10 cellular contexts compared by ENCODE assay signal in the genomic region with DNA sequence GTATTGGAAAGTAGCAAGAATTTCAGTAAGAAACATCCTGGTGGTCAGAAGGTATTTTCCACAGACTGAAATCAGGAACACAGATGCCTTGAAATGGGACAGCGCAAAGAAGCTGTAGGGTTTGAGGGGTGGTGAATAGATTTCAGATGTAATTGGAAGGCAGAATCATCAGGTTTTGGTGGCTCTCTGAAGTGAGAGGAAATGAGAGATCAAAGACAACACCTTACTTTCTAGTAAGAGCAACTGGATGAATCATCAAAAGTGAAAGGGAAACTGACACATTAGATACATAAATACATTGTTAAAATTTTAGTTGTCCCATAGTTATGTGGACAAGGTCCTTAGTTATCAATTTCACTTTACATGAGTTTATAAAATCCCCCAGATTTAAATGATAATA.
DNase-seq lines count a peak whose midpoint lies in the region; ATAC-seq, FAIRE-seq and TF ChIP-seq lines count a peak whose summit lies in the region.
"Had no signal": no experiment of that assay in that cellular context is flagged by ENCODE, and none has a peak within 500 bp of the region (broad histone marks: within the 10 kb centered on the region; RNA-seq: fewer than 3 reads in every experiment).

No MANE protein-coding gene starts in this region.

- intact Hi-C loops in CD4-positive, alpha-beta memory T cell (cut with micrococcal nuclease), result no loop called here

- no peak for TF ChIP-seq CTCF in WTC11 (IDR thresholded peaks at IDR 0.05)

- CTCF ChIA-PET in CD4-positive, alpha-beta memory T cell (lab: Charles Lee; ENCODE audit: partially characterized antibody), result interaction anchor here (0.6 kb wide), 1 partner anchor 8 kb away, joined by 3 read pairs; no protein-coding TSS in a partner anchor
- CTCF ChIA-PET in CD8-positive, alpha-beta memory T cell (lab: Charles Lee), result no interaction called here
- CTCF ChIA-PET in WTC11 (lab: Charles Lee), result no interaction called here

- POLR2A ChIA-PET in CD4-positive, alpha-beta memory T cell (lab: Charles Lee; ENCODE audit: partially characterized antibody), result no interaction called here
- POLR2A ChIA-PET in CD8-positive, alpha-beta memory T cell (lab: Charles Lee), result no interaction called here
- POLR2A ChIA-PET in WTC11 (lab: Charles Lee), result no interaction called here

- peaks cover 0 to 4% (median 0%) of the 10 kb centered on the region in 8 donors for H3K9me3 Mint-ChIP-seq in CD4-positive, alpha-beta memory T cell
- no peaks in the 10 kb centered on the region for H3K9me3 Mint-ChIP-seq in CD8-positive, alpha-beta memory T cell
- H3K9me3 Mint-ChIP-seq in WTC11, result no peaks in the 10 kb centered on the region

- H3K27ac Mint-ChIP-seq in CD4-positive, alpha-beta memory T cell, result peak overlapping the region in 6 of 7 donors; percentile 2 to 58 (median 17)
- no peak overlapping the region for H3K27ac Mint-ChIP-seq in CD8-positive, alpha-beta memory T cell
- H3K27ac Mint-ChIP-seq in WTC11, result no peak overlapping the region

- H3K27me3 ChIP-seq in CD4-positive, alpha-beta memory T cell (ENCODE audit: insufficient read depth, low read length), result no peaks in the 10 kb centered on the region
- H3K27me3 ChIP-seq in CD8-positive, alpha-beta memory T cell (ENCODE audit: insufficient read depth, low read length, poor library complexity, severe bottlenecking), result no peaks in the 10 kb centered on the region

- peaks cover 9% of the 10 kb centered on the region for H3K4me1 ChIP-seq in CD4-positive, alpha-beta memory T cell (ENCODE audit: insufficient read depth, low read length)
- H3K4me1 ChIP-seq in CD8-positive, alpha-beta memory T cell (ENCODE audit: insufficient read depth, low read length), result no peaks in the 10 kb centered on the region

- peaks cover 11 to 18% (median 13%) of the 10 kb centered on the region in 4 donors for H3K4me1 Mint-ChIP-seq in CD4-positive, alpha-beta memory T cell
- peaks cover 0 to 11% (median 10%) of the 10 kb centered on the region in 3 donors for H3K4me1 Mint-ChIP-seq in CD8-positive, alpha-beta memory T cell
- H3K4me1 Mint-ChIP-seq in WTC11, result peaks cover 37% of the 10 kb centered on the region

- DNase-seq in CD4-positive, alpha-beta memory T cell, result peak in 2 of 5 donors; percentile 6 to 8
- DNase-seq in HuH-7.5 (ENCODE audit: low spot score) (no peak), RCC 7860 (ENCODE audit: low spot score) (no peak), WTC11 (ENCODE audit: low spot score) (no peak)
- no peak for DNase-seq in CD8-positive, alpha-beta memory T cell
- DNase-seq: activated CD8-positive, alpha-beta memory T cell treated with anti-CD3 and anti-CD28 coated beads, Interleukin-2, amount 50 U/mL, for 4 hours had no signal

- ATAC-seq in GM18873 (IDR thresholded peaks at IDR 0.05; ENCODE audit: low FRiP score, unreplicated experiment), result peak; percentile 75
- peak; percentile 89 for ATAC-seq in HG02571 (IDR thresholded peaks at IDR 0.05; ENCODE audit: unreplicated experiment)
- ATAC-seq in HG03457 (IDR thresholded peaks at IDR 0.05; ENCODE audit: unreplicated experiment), result peak; percentile 85
- ATAC-seq in WTC11, result no peak

- H3K27me3 Mint-ChIP-seq in CD4-positive, alpha-beta memory T cell, result peaks cover 2 to 3% of the 10 kb centered on the region in 2 donors
- no peaks in the 10 kb centered on the region for H3K27me3 Mint-ChIP-seq in CD8-positive, alpha-beta memory T cell
- no peaks in the 10 kb centered on the region; the same call in 1 of the 2 replicates for H3K27me3 Mint-ChIP-seq in WTC11 (ENCODE audit: low read depth)

- no peak for FAIRE-seq in RCC 7860 (lab: Jason Lieb, UNC)

- H3K36me3 Mint-ChIP-seq in CD4-positive, alpha-beta memory T cell, result no peaks in the 10 kb centered on the region
- no peaks in the 10 kb centered on the region for H3K36me3 Mint-ChIP-seq in CD8-positive, alpha-beta memory T cell
- H3K36me3 Mint-ChIP-seq in WTC11, result no peaks in the 10 kb centered on the region

- H3K36me3 ChIP-seq in CD4-positive, alpha-beta memory T cell (ENCODE audit: insufficient read depth, low read length), result no peaks in the 10 kb centered on the region
- no peaks in the 10 kb centered on the region for H3K36me3 ChIP-seq in CD8-positive, alpha-beta memory T cell (ENCODE audit: insufficient read depth, low read length)

- H3K4me3 Mint-ChIP-seq in CD4-positive, alpha-beta memory T cell, result peak overlapping the region in 5 of 8 donors; percentile 6 to 57 (median 52)
- H3K4me3 Mint-ChIP-seq in CD8-positive, alpha-beta memory T cell, result peak overlapping the region in 1 of 7 donors; percentile 22
- no peak overlapping the region for H3K4me3 Mint-ChIP-seq in WTC11

- H3K4me3 ChIP-seq in CD4-positive, alpha-beta memory T cell (ENCODE audit: low read length in 2 of 2), result no peak overlapping the region
- H3K4me3 ChIP-seq in CD8-positive, alpha-beta memory T cell (ENCODE audit: low read length), result no peak overlapping the region
- H3K4me3 ChIP-seq: SK-N-MC had no signal

- H3K9me3 ChIP-seq in CD4-positive, alpha-beta memory T cell (ENCODE audit: control insufficient read depth in 1 of 2, low read length in 2 of 2), result no peaks in the 10 kb centered on the region
- H3K9me3 ChIP-seq in CD8-positive, alpha-beta memory T cell (ENCODE audit: low read length), result no peaks in the 10 kb centered on the region

- H3K27ac ChIP-seq in CD4-positive, alpha-beta memory T cell (ENCODE audit: low read depth, low read length), result no peak overlapping the region
- no peak overlapping the region for H3K27ac ChIP-seq in CD8-positive, alpha-beta memory T cell (ENCODE audit: low read depth, low read length)
- H3K27ac ChIP-seq: SK-N-MC had no signal

TF ChIP-seq in WTC11, 78 proteins besides CTCF, POLR2A, EP300 and RAD21 (continues in another document):
- no peak for TF ChIP-seq IRF1 (CRISPR knock-in tag; IDR thresholded peaks at IDR 0.05)
- no peak for TF ChIP-seq AR (CRISPR knock-in tag; IDR thresholded peaks at IDR 0.05)
- TF ChIP-seq NFATC4 (CRISPR knock-in tag; IDR thresholded peaks at IDR 0.05), result no peak
- no peak for TF ChIP-seq PRRX2 (CRISPR knock-in tag; IDR thresholded peaks at IDR 0.05)
- no peak for TF ChIP-seq RELA (CRISPR knock-in tag; IDR thresholded peaks at IDR 0.05; ENCODE audit: borderline replicate concordance)
- TF ChIP-seq, protein P1, sequence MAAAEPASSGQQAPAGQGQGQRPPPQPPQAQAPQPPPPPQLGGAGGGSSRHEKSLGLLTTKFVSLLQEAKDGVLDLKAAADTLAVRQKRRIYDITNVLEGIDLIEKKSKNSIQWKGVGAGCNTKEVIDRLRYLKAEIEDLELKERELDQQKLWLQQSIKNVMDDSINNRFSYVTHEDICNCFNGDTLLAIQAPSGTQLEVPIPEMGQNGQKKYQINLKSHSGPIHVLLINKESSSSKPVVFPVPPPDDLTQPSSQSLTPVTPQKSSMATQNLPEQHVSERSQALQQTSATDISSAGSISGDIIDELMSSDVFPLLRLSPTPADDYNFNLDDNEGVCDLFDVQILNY (CRISPR knock-in tag; IDR thresholded peaks at IDR 0.05), result no peak
- TF ChIP-seq ZNF219 (CRISPR knock-in tag; IDR thresholded peaks at IDR 0.05; ENCODE audit: borderline replicate concordance), result no peak
- TF ChIP-seq ZNF317 (CRISPR knock-in tag; IDR thresholded peaks at IDR 0.05; ENCODE audit: borderline replicate concordance, low read depth), result no peak
- no peak for TF ChIP-seq MLX (CRISPR knock-in tag; IDR thresholded peaks at IDR 0.05)
- no peak for TF ChIP-seq ETV6 (CRISPR knock-in tag; IDR thresholded peaks at IDR 0.05)
- no peak for TF ChIP-seq ESRRA (CRISPR knock-in tag; IDR thresholded peaks at IDR 0.05; ENCODE audit: borderline replicate concordance)
- TF ChIP-seq ZMAT4 (CRISPR knock-in tag; IDR thresholded peaks at IDR 0.05), result no peak
- TF ChIP-seq GABPB1 (CRISPR knock-in tag; IDR thresholded peaks at IDR 0.05), result no peak

Comparison
In these comparisons a context has a peak if more than half of its experiments do, and no peak if none do; other contexts are left out.
1. H3K27ac Mint-ChIP-seq: peak in CD4-positive, alpha-beta memory T cell (6 of 7); none in CD8-positive, alpha-beta memory T cell (0 of 8) and WTC11 (single experiment).